Comparison of ENCODE assay signal across 17 cellular contexts in genomic region chr19:33402421-33403220, GRCh38. TPM values are rescaled to one million over a fixed set of nuclear protein-coding genes. Genes with fewer than 3 reads are reported as not detected.
A peak's percentile ranks its signal among the peaks of the same experiment; 100 is the strongest.
DNase-seq lines count a peak whose midpoint lies in the region; ATAC-seq and TF ChIP-seq lines count a peak whose summit lies in the region.
"Had no signal": no experiment of that assay in that cellular context is flagged by ENCODE, and none has a peak within 500 bp of the region (broad histone marks: within the 10 kb centered on the region; RNA-seq: fewer than 3 reads in every experiment).

No MANE protein-coding gene starts in this region.

- H3K9me3 ChIP-seq in OCI-LY3 (ENCODE audit: insufficient read depth, low read length) (no peaks in the 10 kb centered on the region), psoas muscle (no peaks in the 10 kb centered on the region), ascending aorta (no peaks in the 10 kb centered on the region)
- H3K9me3 ChIP-seq: thyroid gland had no signal

- 66 to 70% (median 69%) methylated on average over 17 to 18 of the region's 18 CpGs for WGBS in psoas muscle, 3 donors

- H2AFZ ChIP-seq in OCI-LY3 (ENCODE audit: low read depth, low read length): no peak overlapping the region

- H3K27ac ChIP-seq in OCI-LY3 (ENCODE audit: low read length): no peak overlapping the region
- no peak overlapping the region for H3K27ac ChIP-seq in psoas muscle
- H3K27ac ChIP-seq in ascending aorta: no peak overlapping the region
- H3K27ac ChIP-seq: 22Rv1, thyroid gland had no signal

- peak; percentile 37 for TF ChIP-seq CTCF in OCI-LY3 (IDR thresholded peaks at IDR 0.05; ENCODE audit: low read depth, low read length)
- peak; percentile 17 for TF ChIP-seq CTCF in psoas muscle (IDR thresholded peaks at IDR 0.05)
- no peak for TF ChIP-seq CTCF in ascending aorta (IDR thresholded peaks at IDR 0.05)

- H3K4me2 ChIP-seq in OCI-LY3 (ENCODE audit: low read length): no peak overlapping the region

- H4K20me1 ChIP-seq in OCI-LY3 (ENCODE audit: insufficient read depth, low read length): no peaks in the 10 kb centered on the region

- DNase-seq in DMS 273 (lab: John Stamatoyannopoulos, UW; ENCODE audit: unreplicated experiment): peak; percentile 75
- DNase-seq in DMS 273 treated with DMSO at 0.1 percent for 48 hours (lab: John Stamatoyannopoulos, UW): no peak
- DNase-seq in left cardiac atrium: peak; percentile 20
- DNase-seq in psoas muscle: peak in 1 of 2 donors; percentile 50
- DNase-seq in stimulated activated naive CD4-positive, alpha-beta T cell (lab: John Stamatoyannopoulos, UW): no peak
- DNase-seq in ascending aorta (ENCODE audit: low spot score in 2 of 2): no peak
- DNase-seq: activated T-cell treated with anti-CD3 and anti-CD28 coated beads for 4 hours; amygdala; effector CD8-positive, alpha-beta T cell; GOT3; NCI-H345; retina had no signal

- no peaks in the 10 kb centered on the region for H3K36me3 ChIP-seq in OCI-LY3 (replicated peaks; ENCODE audit: low read depth, low read length)
- H3K36me3 ChIP-seq in psoas muscle (ENCODE audit: insufficient read depth in 1 of 2, low read depth in 1 of 2): no peaks in the 10 kb centered on the region
- no peaks in the 10 kb centered on the region for H3K36me3 ChIP-seq in ascending aorta
- H3K36me3 ChIP-seq: thyroid gland had no signal

- H3K4me3 ChIP-seq in OCI-LY3 (ENCODE audit: low read length) (no peak overlapping the region), psoas muscle (no peak overlapping the region), ascending aorta (no peak overlapping the region)
- H3K4me3 ChIP-seq: thyroid gland had no signal

- no peak overlapping the region for H3K9ac ChIP-seq in OCI-LY3 (ENCODE audit: low read length)

- H3K4me1 ChIP-seq in OCI-LY3 (ENCODE audit: low read length): peaks cover 15% of the 10 kb centered on the region
- H3K4me1 ChIP-seq in psoas muscle: peaks cover 3% of the 10 kb centered on the region
- H3K4me1 ChIP-seq in ascending aorta: no peaks in the 10 kb centered on the region

- H3K79me2 ChIP-seq in OCI-LY3 (ENCODE audit: low read length): no peaks in the 10 kb centered on the region

- no peaks in the 10 kb centered on the region for H3K27me3 ChIP-seq in OCI-LY3 (ENCODE audit: low read depth, low read length)
- H3K27me3 ChIP-seq in psoas muscle (ENCODE audit: insufficient read depth in 3 of 3, low read length in 2 of 3): no peaks in the 10 kb centered on the region
- H3K27me3 ChIP-seq in ascending aorta: no peaks in the 10 kb centered on the region
- H3K27me3 ChIP-seq: thyroid gland had no signal

- ATAC-seq in left cardiac atrium (no peak), psoas muscle (peak in 1 of 4 donors; percentile 15), HG02763 (IDR thresholded peaks at IDR 0.05; ENCODE audit: unreplicated experiment) (no peak)
- ATAC-seq: WTC11 had no signal

- intact Hi-C loops in left cardiac atrium (cut with DNase I) (loop anchor here (10.0 kb wide), 2 partner anchors 98 to 258 kb away; partner anchors contain the start of gene CEBPA (in 2 of the 2)), psoas muscle (cut with DNase I) (no loop called here), ascending aorta (cut with DNase I) (loop anchor here (10.0 kb wide), 1 partner anchor 258 kb away; no protein-coding TSS in a partner anchor)

RNA-seq across cellular contexts. Expression of gene CEBPG, which starts 29.1 kb away (rescaled TPM):
- total RNA-seq in left cardiac atrium (10 to 100 TPM; 16.6 to 21.0 TPM), psoas muscle (10 to 100 TPM; 29.9 to 54.5 (median 49.5) TPM), ascending aorta (21.9 TPM)
- 10 to 100 TPM; 47.0 to 95.7 (median 60.3) TPM for polyA plus RNA-seq in psoas muscle

Comparison
In these comparisons a context has a peak if more than half of its experiments do, and no peak if none do; other contexts are left out.
1. DNase-seq: peak in DMS 273 (single experiment) and left cardiac atrium (single experiment); none in DMS 273 treated with DMSO at 0.1 percent for 48 hours (single experiment), stimulated activated naive CD4-positive, alpha-beta T cell (0 of 6) and ascending aorta (0 of 2).
2. CTCF ChIP-seq: peak in OCI-LY3 (single experiment) and psoas muscle (single experiment); none in ascending aorta (0 of 3).
3. intact Hi-C loops: an anchor here in left cardiac atrium (10.0 kb wide) and ascending aorta (10.0 kb wide); none called in psoas muscle.